24 cellular contexts compared by ENCODE assay signal in genomic region chr9:72537671-72538070, GRCh38. TPM values are rescaled to one million over a fixed set of nuclear protein-coding genes. Genes with fewer than 3 reads are reported as not detected.
"Had no signal": no experiment of that assay in that cellular context is flagged by ENCODE, and none has a peak within 500 bp of the region (broad histone marks: within the 10 kb centered on the region; RNA-seq: fewer than 3 reads in every experiment).

No MANE protein-coding gene starts in this region.

- H3K4me2 ChIP-seq: hepatocyte, smooth muscle cell had no signal

- ATAC-seq: effector memory CD8-positive, alpha-beta T cell; foreskin keratinocyte; gastroesophageal sphincter; heart left ventricle; left ventricle myocardium superior; lower lobe of right lung; natural killer cell; stimulated activated naive CD8-positive, alpha-beta T cell treated with anti-CD3 and anti-CD28 coated beads, Interleukin-15, amount 100 ng/mL, for 72 hours had no signal

- H3K27me3 ChIP-seq: esophagus muscularis mucosa, foreskin keratinocyte, gastroesophageal sphincter, heart left ventricle, hepatocyte, pancreas, right atrium auricular region, thyroid gland, vagina had no signal

- H3K79me2 ChIP-seq: hepatocyte had no signal

- H3K36me3 ChIP-seq: esophagus muscularis mucosa, gastroesophageal sphincter, heart left ventricle, lower lobe of right lung, pancreas, right atrium auricular region, thyroid gland, vagina had no signal

- H2AFZ ChIP-seq: hepatocyte had no signal

- DNase-seq: cortex of kidney; effector memory CD8-positive, alpha-beta T cell; foreskin keratinocyte; heart left ventricle; left ventricle myocardium superior; lower lobe of right lung; natural killer cell; pancreas; stimulated activated CD4-positive, alpha-beta T cell treated with anti-CD3 and anti-CD28 coated beads, Interleukin-12 subunit alpha, Interleukin-12 subunit beta, amount 100 ng/mL, for 4 hours; stimulated activated CD4-positive, alpha-beta T cell treated with anti-CD3 and anti-CD28 coated beads, Interleukin-1b, Interleukin-23, amount 100 ng/mL, for 48 hours; stimulated activated CD4-positive, alpha-beta T cell treated with anti-CD3 and anti-CD28 coated beads, Interleukin-4, amount 100 ng/mL, for 1 hour; stimulated activated CD8-positive, alpha-beta memory T cell treated with anti-CD3 and anti-CD28 coated beads, Interleukin-4, amount 100 ng/mL, for 48 hours; stimulated activated naive CD4-positive, alpha-beta T cell; stimulated activated naive CD8-positive, alpha-beta T cell treated with anti-CD3 and anti-CD28 coated beads, Interleukin-15, amount 100 ng/mL, for 72 hours; thyroid gland had no signal

- H3K9me3 ChIP-seq: esophagus muscularis mucosa, gastroesophageal sphincter, lower lobe of right lung, pancreas, right atrium auricular region, thyroid gland, vagina had no signal

- H3K4me1 ChIP-seq: esophagus muscularis mucosa, gastroesophageal sphincter, heart left ventricle, right atrium auricular region had no signal

- H3K27ac ChIP-seq: esophagus muscularis mucosa, foreskin keratinocyte, gastroesophageal sphincter, heart left ventricle, hepatocyte, lower lobe of right lung, pancreas, right atrium auricular region, thyroid gland, vagina had no signal

- H3K4me3 ChIP-seq: esophagus muscularis mucosa, gastroesophageal sphincter, heart left ventricle, hepatocyte, lower lobe of right lung, pancreas, right atrium auricular region, smooth muscle cell, thyroid gland, vagina had no signal

RNA-seq across cellular contexts. Expression of gene TMC1, which starts 16.3 kb away (rescaled TPM):
- total RNA-seq: epithelial cell of proximal tubule, esophagus muscularis mucosa, foreskin keratinocyte, gastroesophageal sphincter, kidney epithelial cell, left ventricle myocardium superior, lower lobe of right lung, natural killer cell, pancreas, progenitor cell of endocrine pancreas, right atrium auricular region, smooth muscle cell, vagina had no signal
